8 cellular contexts compared by ENCODE assay signal in genomic region chr21:37370152-37371040, GRCh38.
DNase-seq lines count a peak whose midpoint lies in the region; ATAC-seq lines count a peak whose summit lies in the region.

No MANE protein-coding gene starts in this region.

- ATAC-seq in GM18502 (IDR thresholded peaks at IDR 0.05; ENCODE audit: poor library complexity, unreplicated experiment) (peak; percentile 18), HG03460 (IDR thresholded peaks at IDR 0.05; ENCODE audit: unreplicated experiment) (no peak), GM19324 (IDR thresholded peaks at IDR 0.05; ENCODE audit: low FRiP score, unreplicated experiment) (no peak)

- DNase-seq in HS-5 (ENCODE audit: low read depth) (peak; percentile 56), medulla oblongata (ENCODE audit: extremely low spot score) (peak; percentile 19), NCI-H526 treated with DMSO at 0.1 percent for 48 hours (lab: John Stamatoyannopoulos, UW) (no peak), NCI-H2107 (lab: John Stamatoyannopoulos, UW) (no peak)

- H3K4me1 Mint-ChIP-seq in activated naive CD8-positive, alpha-beta T cell (ENCODE audit: low read depth) = peaks cover 66% of the 10 kb centered on the region

- H3K36me3 Mint-ChIP-seq in activated naive CD8-positive, alpha-beta T cell = no peaks in the 10 kb centered on the region

- H3K27ac Mint-ChIP-seq in activated naive CD8-positive, alpha-beta T cell = peak overlapping the region; percentile 91

- no peaks in the 10 kb centered on the region for H3K27me3 Mint-ChIP-seq in activated naive CD8-positive, alpha-beta T cell

- no peaks in the 10 kb centered on the region for H3K9me3 Mint-ChIP-seq in activated naive CD8-positive, alpha-beta T cell (ENCODE audit: low read depth)

- H3K4me3 Mint-ChIP-seq in activated naive CD8-positive, alpha-beta T cell = peak overlapping the region; percentile 94

Comparison
In these comparisons a context has a peak if more than half of its experiments do, and no peak if none do; other contexts are left out.
1. DNase-seq: peak in HS-5 (single experiment) and medulla oblongata (single experiment); none in NCI-H526 treated with DMSO at 0.1 percent for 48 hours (single experiment) and NCI-H2107 (single experiment).